18 cellular contexts compared by ENCODE assay signal in genomic region chr22:49628351-49629023, GRCh38.
A peak's percentile ranks its signal among the peaks of the same experiment; 100 is the strongest.
DNase-seq lines count a peak whose midpoint lies in the region; ATAC-seq, FAIRE-seq and TF ChIP-seq lines count a peak whose summit lies in the region.
"Had no signal": no experiment of that assay in that cellular context is flagged by ENCODE, and none has a peak within 500 bp of the region (broad histone marks: within the 10 kb centered on the region; RNA-seq: fewer than 3 reads in every experiment).

No MANE protein-coding gene starts in this region.

- DNase-seq in activated T-cell treated with anti-CD3 and anti-CD28 coated beads, Interleukin-2, amount 50 U/mL, for 24 hours: no peak
- DNase-seq in activated T-cell treated with anti-CD3 and anti-CD28 coated beads for 4 hours (no peak), NCI-H748 treated with DMSO at 0.1 percent for 48 hours (lab: John Stamatoyannopoulos, UW) (peak; percentile 79), nephron progenitor cell (peak; percentile 73), urothelium cell line (ENCODE audit: low spot score) (no peak), NCI-H2029 (lab: John Stamatoyannopoulos, UW) (no peak)
- no peak for DNase-seq in effector CD4-positive, alpha-beta T cell
- DNase-seq: activated CD4-positive, alpha-beta T cell treated with anti-CD3 and anti-CD28 coated beads for 4 hours; activated CD8-positive, alpha-beta memory T cell treated with anti-CD3 and anti-CD28 coated beads, Interleukin-2, amount 10 ng/mL, durations not matched to agents 7 days and 5 days; activated gamma-delta T cell treated with Interleukin-2 at 50 U/mL for 16 hours; amniotic stem cell; central memory CD4-positive, alpha-beta T cell; DMS79; mesenchymal stem cell; natural killer cell; NCI-H187 treated with DMSO at 0.1 percent for 48 hours had no signal

- no peak for ATAC-seq in HG03159 (IDR thresholded peaks at IDR 0.05; ENCODE audit: unreplicated experiment)
- ATAC-seq: activated CD8-positive, alpha-beta memory T cell treated with anti-CD3 and anti-CD28 coated beads, Interleukin-2, amount 10 ng/mL, durations not matched to agents 7 days and 5 days; natural killer cell had no signal

- peaks cover 39% of the 10 kb centered on the region for H3K36me3 Mint-ChIP-seq in activated T-cell treated with anti-CD3 and anti-CD28 coated beads, Interleukin-2, amount 50 U/mL, for 24 hours (ENCODE audit: low read depth)
- no peaks in the 10 kb centered on the region for H3K36me3 Mint-ChIP-seq in nephron progenitor cell (ENCODE audit: low read depth)
- H3K36me3 Mint-ChIP-seq: activated CD8-positive, alpha-beta memory T cell treated with anti-CD3 and anti-CD28 coated beads, Interleukin-2, amount 10 ng/mL, durations not matched to agents 7 days and 5 days; natural killer cell had no signal

- H3K27me3 Mint-ChIP-seq in activated T-cell treated with anti-CD3 and anti-CD28 coated beads, Interleukin-2, amount 50 U/mL, for 24 hours: no peaks in the 10 kb centered on the region
- H3K27me3 Mint-ChIP-seq in nephron progenitor cell (ENCODE audit: low read depth, poor library complexity): peaks cover 24% of the 10 kb centered on the region
- H3K27me3 Mint-ChIP-seq: activated CD8-positive, alpha-beta memory T cell treated with anti-CD3 and anti-CD28 coated beads, Interleukin-2, amount 10 ng/mL, durations not matched to agents 7 days and 5 days had no signal

- peaks cover 9% of the 10 kb centered on the region for H3K4me1 Mint-ChIP-seq in activated T-cell treated with anti-CD3 and anti-CD28 coated beads, Interleukin-2, amount 50 U/mL, for 24 hours (ENCODE audit: low read depth)
- H3K4me1 Mint-ChIP-seq in nephron progenitor cell: peaks cover 42% of the 10 kb centered on the region
- H3K4me1 Mint-ChIP-seq: activated CD8-positive, alpha-beta memory T cell treated with anti-CD3 and anti-CD28 coated beads, Interleukin-2, amount 10 ng/mL, durations not matched to agents 7 days and 5 days had no signal

- H3K4me3 Mint-ChIP-seq in activated T-cell treated with anti-CD3 and anti-CD28 coated beads, Interleukin-2, amount 50 U/mL, for 24 hours: no peak overlapping the region
- H3K4me3 Mint-ChIP-seq in nephron progenitor cell: no peak overlapping the region
- H3K4me3 Mint-ChIP-seq: activated CD8-positive, alpha-beta memory T cell treated with anti-CD3 and anti-CD28 coated beads, Interleukin-2, amount 10 ng/mL, durations not matched to agents 7 days and 5 days; endodermal cell; natural killer cell had no signal

- no peak for TF ChIP-seq CTCF in nephron progenitor cell (IDR thresholded peaks at IDR 0.05)

- no peaks in the 10 kb centered on the region for H3K9me3 Mint-ChIP-seq in activated T-cell treated with anti-CD3 and anti-CD28 coated beads, Interleukin-2, amount 50 U/mL, for 24 hours
- no peaks in the 10 kb centered on the region for H3K9me3 Mint-ChIP-seq in nephron progenitor cell
- H3K9me3 Mint-ChIP-seq: endodermal cell, natural killer cell had no signal

- H3K27ac Mint-ChIP-seq in activated T-cell treated with anti-CD3 and anti-CD28 coated beads, Interleukin-2, amount 50 U/mL, for 24 hours: peak overlapping the region; percentile 30
- no peak overlapping the region for H3K27ac Mint-ChIP-seq in nephron progenitor cell
- H3K27ac Mint-ChIP-seq: activated CD8-positive, alpha-beta memory T cell treated with anti-CD3 and anti-CD28 coated beads, Interleukin-2, amount 10 ng/mL, durations not matched to agents 7 days and 5 days; endodermal cell had no signal

- FAIRE-seq in urothelium cell line (lab: Jason Lieb, UNC): peak; percentile 23

Comparison
In these comparisons a context has a peak if more than half of its experiments do, and no peak if none do; other contexts are left out.
1. DNase-seq: peak in NCI-H748 treated with DMSO at 0.1 percent for 48 hours (single experiment) and nephron progenitor cell (single experiment); none in activated T-cell treated with anti-CD3 and anti-CD28 coated beads, Interleukin-2, amount 50 U/mL, for 24 hours (single experiment), activated T-cell treated with anti-CD3 and anti-CD28 coated beads for 4 hours (single experiment), urothelium cell line (single experiment), effector CD4-positive, alpha-beta T cell (single experiment) and NCI-H2029 (single experiment).